In the genomic region with DNA sequence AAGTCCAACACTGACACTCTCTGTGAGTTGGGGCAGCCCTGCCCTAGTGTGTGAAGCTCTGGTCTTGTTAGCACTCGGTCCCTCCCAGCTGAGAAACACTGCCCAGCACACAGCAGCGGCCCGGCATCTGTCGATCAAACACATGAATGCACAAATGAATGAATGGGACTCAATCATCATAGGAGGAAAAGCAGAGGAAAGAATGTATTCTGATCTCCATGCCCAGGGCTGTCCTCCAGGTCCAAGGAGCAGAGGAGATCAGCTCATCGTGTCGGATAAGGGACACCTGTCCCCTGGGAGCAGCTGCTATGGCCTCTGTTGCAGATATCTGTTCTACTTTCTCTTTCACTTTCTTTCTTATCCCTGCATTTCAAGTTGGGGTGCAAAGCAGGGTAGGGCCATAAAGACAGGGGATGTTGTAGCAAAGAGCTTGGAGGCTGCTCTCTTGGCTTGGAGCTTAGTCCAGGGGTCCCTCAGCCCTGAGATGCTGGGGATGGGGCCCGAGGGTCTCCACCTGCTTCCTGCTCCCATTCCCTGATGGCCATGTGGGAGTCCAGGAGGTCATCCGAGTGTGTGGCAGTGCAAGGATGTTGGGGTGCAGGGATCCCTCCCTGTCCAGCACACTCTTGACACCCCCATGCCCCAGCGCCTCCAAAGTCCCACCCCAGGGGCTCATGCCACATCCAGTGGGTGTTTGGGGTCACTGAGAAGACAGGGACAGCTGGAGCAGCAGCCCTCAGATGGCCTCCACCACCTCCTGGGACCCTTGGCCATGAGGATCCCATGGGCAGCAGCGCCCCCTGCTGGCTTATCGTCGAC, we compare ENCODE assay signal across 8 cellular contexts.
A peak's percentile ranks its signal among the peaks of the same experiment; 100 is the strongest.
DNase-seq lines count a peak whose midpoint lies in the region; ATAC-seq and TF ChIP-seq lines count a peak whose summit lies in the region.

No MANE protein-coding gene starts in this region.

- H3K4me1 ChIP-seq in gastroesophageal sphincter, result peaks cover 0 to 9% (median 2%) of the 10 kb centered on the region in 3 donors

- peak overlapping the region in 1 of 2 donors; percentile 20 for H3K4me3 ChIP-seq in gastroesophageal sphincter

- no peaks in the 10 kb centered on the region for H3K9me3 ChIP-seq in gastroesophageal sphincter

- H3K4me1 Mint-ChIP-seq in activated CD4-positive, alpha-beta memory T cell treated with anti-CD3 and anti-CD28 coated beads, Interleukin-2, amount 10 ng/mL, durations not matched to agents 7 days and 5 days, result peaks cover 33% of the 10 kb centered on the region

- DNase-seq in AG09319 (ENCODE audit: extremely low read depth, low read depth) (no peak), HK-2 (ENCODE audit: unreplicated experiment) (peak; percentile 19), NCI-H1436 treated with DMSO at 0.1 percent for 48 hours (lab: John Stamatoyannopoulos, UW) (no peak), NCI-H1092 treated with DMSO at 0.1 percent for 48 hours (lab: John Stamatoyannopoulos, UW) (no peak), NCI-H526 treated with DMSO at 0.1 percent for 48 hours (lab: John Stamatoyannopoulos, UW) (no peak)
- DNase-seq in activated CD4-positive, alpha-beta memory T cell treated with anti-CD3 and anti-CD28 coated beads, Interleukin-2, amount 10 ng/mL, durations not matched to agents 7 days and 5 days, result peak; percentile 28
- peak; percentile 2 to 33 for DNase-seq in stimulated activated CD4-positive, alpha-beta T cell treated with anti-CD3 and anti-CD28 coated beads, Interleukin-1b, Interleukin-23, amount 100 ng/mL, for 1 hour (ENCODE audit: low read depth in 2 of 2)

- no peak overlapping the region for H3K27ac ChIP-seq in gastroesophageal sphincter

- H3K36me3 ChIP-seq in gastroesophageal sphincter, result no peaks in the 10 kb centered on the region

- no peak overlapping the region for H3K4me3 Mint-ChIP-seq in activated CD4-positive, alpha-beta memory T cell treated with anti-CD3 and anti-CD28 coated beads, Interleukin-2, amount 10 ng/mL, durations not matched to agents 7 days and 5 days

- no peak for TF ChIP-seq EP300 in gastroesophageal sphincter (IDR thresholded peaks at IDR 0.05)

- peaks cover 32% of the 10 kb centered on the region for H3K27me3 ChIP-seq in gastroesophageal sphincter

- ATAC-seq in gastroesophageal sphincter, result peak; percentile 23

- peak; percentile 25 for TF ChIP-seq CTCF in AG09319 (IDR thresholded peaks at IDR 0.05; ENCODE audit: low read depth, low read length)
- TF ChIP-seq CTCF in gastroesophageal sphincter (IDR thresholded peaks at IDR 0.05), result peak in 2 of 4 experiments; percentile 45 to 79

- H3K9me3 Mint-ChIP-seq in activated CD4-positive, alpha-beta memory T cell treated with anti-CD3 and anti-CD28 coated beads, Interleukin-2, amount 10 ng/mL, durations not matched to agents 7 days and 5 days, result no peaks in the 10 kb centered on the region

- POLR2A ChIA-PET in activated CD4-positive, alpha-beta memory T cell treated with anti-CD3 and anti-CD28 coated beads, Interleukin-2, amount 10 ng/mL, durations not matched to agents 7 days and 5 days (lab: Charles Lee), result interaction anchor here (0.8 to 2.8 kb wide), 2 partner anchors 166 to 168 kb away, joined by 3 to 11 read pairs; no protein-coding TSS in a partner anchor

- CTCF ChIA-PET in activated CD4-positive, alpha-beta memory T cell treated with anti-CD3 and anti-CD28 coated beads, Interleukin-2, amount 10 ng/mL, durations not matched to agents 7 days and 5 days (lab: Charles Lee), result interaction anchor here (0.6 to 8.1 kb wide), 9 partner anchors 9 to 173 kb away, joined by 3 to 145 read pairs (median 5); no protein-coding TSS in a partner anchor

- H3K27ac Mint-ChIP-seq in activated CD4-positive, alpha-beta memory T cell treated with anti-CD3 and anti-CD28 coated beads, Interleukin-2, amount 10 ng/mL, durations not matched to agents 7 days and 5 days, result no peak overlapping the region

- WGBS in gastroesophageal sphincter (ENCODE audit: low coverage in 1 of 2), 2 donors, result 33 to 45% methylated on average over 1 to 4 of the region's 12 CpGs

- no peak for TF ChIP-seq POLR2A in gastroesophageal sphincter (IDR thresholded peaks at IDR 0.05)

- no peaks in the 10 kb centered on the region for H3K36me3 Mint-ChIP-seq in activated CD4-positive, alpha-beta memory T cell treated with anti-CD3 and anti-CD28 coated beads, Interleukin-2, amount 10 ng/mL, durations not matched to agents 7 days and 5 days (ENCODE audit: low read depth)

- peaks cover 15% of the 10 kb centered on the region for H3K27me3 Mint-ChIP-seq in activated CD4-positive, alpha-beta memory T cell treated with anti-CD3 and anti-CD28 coated beads, Interleukin-2, amount 10 ng/mL, durations not matched to agents 7 days and 5 days

Comparison
In these comparisons a context has a peak if more than half of its experiments do, and no peak if none do; other contexts are left out.
1. DNase-seq: peak in HK-2 (single experiment), activated CD4-positive, alpha-beta memory T cell treated with anti-CD3 and anti-CD28 coated beads, Interleukin-2, amount 10 ng/mL, durations not matched to agents 7 days and 5 days (single experiment) and stimulated activated CD4-positive, alpha-beta T cell treated with anti-CD3 and anti-CD28 coated beads, Interleukin-1b, Interleukin-23, amount 100 ng/mL, for 1 hour (2 of 2); none in AG09319 (single experiment), NCI-H1436 treated with DMSO at 0.1 percent for 48 hours (single experiment), NCI-H1092 treated with DMSO at 0.1 percent for 48 hours (single experiment) and NCI-H526 treated with DMSO at 0.1 percent for 48 hours (single experiment).